In genomic region chr17:82287849-82288601, GRCh38 we compare ENCODE assay signal across 7 cellular contexts. TPM values are rescaled to one million over a fixed set of nuclear protein-coding genes. Genes with fewer than 3 reads are reported as not detected.
DNase-seq lines count a peak whose midpoint lies in the region; ATAC-seq and TF ChIP-seq lines count a peak whose summit lies in the region.

No MANE protein-coding gene starts in this region.

- peak in 1 of 2 donors; percentile 10 for TF ChIP-seq POLR2A in gastroesophageal sphincter (IDR thresholded peaks at IDR 0.05)

- TF ChIP-seq EP300 in gastroesophageal sphincter (IDR thresholded peaks at IDR 0.05) = no peak

- POLR2A ChIA-PET in RWPE1 (lab: Yijun Ruan, JAX; ENCODE audit: low non-redundant PET) = no interaction called here

- H3K36me3 ChIP-seq in gastroesophageal sphincter = no peaks in the 10 kb centered on the region
- no peaks in the 10 kb centered on the region for H3K36me3 ChIP-seq in thymus (ENCODE audit: control insufficient read depth, insufficient read depth)

- CTCF ChIA-PET in RWPE1 (lab: Yijun Ruan, JAX) = no interaction called here

- H3K9me3 ChIP-seq in gastroesophageal sphincter (no peaks in the 10 kb centered on the region), thymus (ENCODE audit: control insufficient read depth) (no peaks in the 10 kb centered on the region)

- H3K27ac ChIP-seq in RWPE1 = peak overlapping the region; percentile 100
- peak overlapping the region; percentile 30 to 74 (median 64) for H3K27ac ChIP-seq in gastroesophageal sphincter
- peak overlapping the region; percentile 60 for H3K27ac ChIP-seq in thymus (ENCODE audit: low read depth)

- DNase-seq in HuH-7 (ENCODE audit: low spot score) (peak; percentile 80), RWPE1 (ENCODE audit: low spot score) (peak; percentile 73), iPS-NIHi7 (ENCODE audit: extremely low spot score) (no peak), NCI-H128 (lab: John Stamatoyannopoulos, UW; ENCODE audit: unreplicated experiment) (no peak)

- WGBS in gastroesophageal sphincter (ENCODE audit: low coverage in 1 of 2), 2 donors = 27 to 35% methylated on average over 10 to 13 of the region's 17 CpGs
- 53% methylated on average over 17 of the region's 17 CpGs for WGBS in thymus

- H3K27me3 ChIP-seq in gastroesophageal sphincter (no peaks in the 10 kb centered on the region), thymus (ENCODE audit: control insufficient read depth, insufficient read depth) (no peaks in the 10 kb centered on the region)

- TF ChIP-seq CTCF in RWPE1 (conservative IDR thresholded peaks at IDR 0.05; ENCODE audit: low read depth) = no peak
- no peak for TF ChIP-seq CTCF in gastroesophageal sphincter (IDR thresholded peaks at IDR 0.05)

- H3K4me3 ChIP-seq in gastroesophageal sphincter (no peak overlapping the region), thymus (ENCODE audit: low read length) (no peak overlapping the region)

- H3K4me1 ChIP-seq in gastroesophageal sphincter (peaks cover 0 to 32% (median 10%) of the 10 kb centered on the region in 3 donors), thymus (ENCODE audit: control insufficient read depth, insufficient read depth, low read length) (peaks cover 6% of the 10 kb centered on the region)

- no peak for ATAC-seq in gastroesophageal sphincter
- ATAC-seq in HG02759 (IDR thresholded peaks at IDR 0.05; ENCODE audit: unreplicated experiment) = no peak

RNA-seq across cellular contexts. Expression of gene CSNK1D, which starts 14.5 kb away (rescaled TPM):
- total RNA-seq in gastroesophageal sphincter = 10 to 100 TPM; 23.4 to 92.1 (median 72.4) TPM
- polyA plus RNA-seq in thymus = 113 TPM

RNA-seq across cellular contexts. Expression of gene CD7, which starts 29.4 kb away (rescaled TPM):
- total RNA-seq in gastroesophageal sphincter = 1 to 10 TPM in 1 of 4 donors, under 1 TPM in 2, not detected in 1; 0.58 to 1.7 (median 0.94) TPM
- polyA plus RNA-seq in thymus = 153 TPM

RNA-seq across cellular contexts. Expression of gene SECTM1, which starts 45.5 kb away (rescaled TPM):
- 10 to 100 TPM in 3 of 4 donors, 1 to 10 TPM in 1; 6.1 to 22.3 (median 17.6) TPM for total RNA-seq in gastroesophageal sphincter
- polyA plus RNA-seq in thymus = 11.7 TPM

RNA-seq across cellular contexts. Expression of gene SLC16A3, which starts 59.2 kb away (rescaled TPM):
- 10 to 100 TPM; 11.2 to 38.5 (median 22.1) TPM for total RNA-seq in gastroesophageal sphincter
- polyA plus RNA-seq in thymus = 30.2 TPM

Comparison
In these comparisons a context has a peak if more than half of its experiments do, and no peak if none do; other contexts are left out.
1. DNase-seq: peak in HuH-7 (single experiment) and RWPE1 (single experiment); none in iPS-NIHi7 (single experiment) and NCI-H128 (single experiment).
2. Peak in every context shown above with its lines, with median percentiles within 50 percentile points of each other: H3K27ac ChIP-seq.